1 cellular context compared by ENCODE assay signal in the genomic region with DNA sequence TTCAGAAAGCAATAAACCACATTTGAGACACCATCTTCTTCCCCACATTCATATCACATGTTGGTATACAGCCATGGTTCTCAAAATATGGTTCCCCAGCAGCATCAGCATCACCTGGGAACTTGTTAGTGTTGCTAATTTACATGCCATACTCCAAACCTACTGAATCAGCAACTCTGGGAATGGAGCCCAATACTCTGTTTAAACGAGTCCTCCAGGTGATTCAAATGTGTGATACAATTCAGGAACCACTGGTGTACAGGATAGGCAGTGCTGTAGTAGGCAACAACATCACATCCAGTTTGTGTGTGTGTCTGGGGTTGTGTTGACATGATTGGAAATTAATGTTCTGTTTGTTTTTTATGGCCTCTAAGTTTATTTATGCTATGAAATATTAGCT.
TF ChIP-seq lines count a peak whose summit lies in the region.

No MANE protein-coding gene starts in this region.

TF ChIP-seq in HepG2, 621 proteins besides CTCF, POLR2A, EP300 and RAD21:
- TF ChIP-seq ATAD3A (CRISPR knock-in tag; IDR thresholded peaks at IDR 0.05): no peak
- TF ChIP-seq, protein P1, sequence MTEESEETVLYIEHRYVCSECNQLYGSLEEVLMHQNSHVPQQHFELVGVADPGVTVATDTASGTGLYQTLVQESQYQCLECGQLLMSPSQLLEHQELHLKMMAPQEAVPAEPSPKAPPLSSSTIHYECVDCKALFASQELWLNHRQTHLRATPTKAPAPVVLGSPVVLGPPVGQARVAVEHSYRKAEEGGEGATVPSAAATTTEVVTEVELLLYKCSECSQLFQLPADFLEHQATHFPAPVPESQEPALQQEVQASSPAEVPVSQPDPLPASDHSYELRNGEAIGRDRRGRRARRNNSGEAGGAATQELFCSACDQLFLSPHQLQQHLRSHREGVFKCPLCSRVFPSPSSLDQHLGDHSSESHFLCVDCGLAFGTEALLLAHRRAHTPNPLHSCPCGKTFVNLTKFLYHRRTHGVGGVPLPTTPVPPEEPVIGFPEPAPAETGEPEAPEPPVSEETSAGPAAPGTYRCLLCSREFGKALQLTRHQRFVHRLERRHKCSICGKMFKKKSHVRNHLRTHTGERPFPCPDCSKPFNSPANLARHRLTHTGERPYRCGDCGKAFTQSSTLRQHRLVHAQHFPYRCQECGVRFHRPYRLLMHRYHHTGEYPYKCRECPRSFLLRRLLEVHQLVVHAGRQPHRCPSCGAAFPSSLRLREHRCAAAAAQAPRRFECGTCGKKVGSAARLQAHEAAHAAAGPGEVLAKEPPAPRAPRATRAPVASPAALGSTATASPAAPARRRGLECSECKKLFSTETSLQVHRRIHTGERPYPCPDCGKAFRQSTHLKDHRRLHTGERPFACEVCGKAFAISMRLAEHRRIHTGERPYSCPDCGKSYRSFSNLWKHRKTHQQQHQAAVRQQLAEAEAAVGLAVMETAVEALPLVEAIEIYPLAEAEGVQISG (CRISPR knock-in tag; IDR thresholded peaks at IDR 0.05): no peak
